Comparison of ENCODE assay signal across 8 cellular contexts in the genomic region with DNA sequence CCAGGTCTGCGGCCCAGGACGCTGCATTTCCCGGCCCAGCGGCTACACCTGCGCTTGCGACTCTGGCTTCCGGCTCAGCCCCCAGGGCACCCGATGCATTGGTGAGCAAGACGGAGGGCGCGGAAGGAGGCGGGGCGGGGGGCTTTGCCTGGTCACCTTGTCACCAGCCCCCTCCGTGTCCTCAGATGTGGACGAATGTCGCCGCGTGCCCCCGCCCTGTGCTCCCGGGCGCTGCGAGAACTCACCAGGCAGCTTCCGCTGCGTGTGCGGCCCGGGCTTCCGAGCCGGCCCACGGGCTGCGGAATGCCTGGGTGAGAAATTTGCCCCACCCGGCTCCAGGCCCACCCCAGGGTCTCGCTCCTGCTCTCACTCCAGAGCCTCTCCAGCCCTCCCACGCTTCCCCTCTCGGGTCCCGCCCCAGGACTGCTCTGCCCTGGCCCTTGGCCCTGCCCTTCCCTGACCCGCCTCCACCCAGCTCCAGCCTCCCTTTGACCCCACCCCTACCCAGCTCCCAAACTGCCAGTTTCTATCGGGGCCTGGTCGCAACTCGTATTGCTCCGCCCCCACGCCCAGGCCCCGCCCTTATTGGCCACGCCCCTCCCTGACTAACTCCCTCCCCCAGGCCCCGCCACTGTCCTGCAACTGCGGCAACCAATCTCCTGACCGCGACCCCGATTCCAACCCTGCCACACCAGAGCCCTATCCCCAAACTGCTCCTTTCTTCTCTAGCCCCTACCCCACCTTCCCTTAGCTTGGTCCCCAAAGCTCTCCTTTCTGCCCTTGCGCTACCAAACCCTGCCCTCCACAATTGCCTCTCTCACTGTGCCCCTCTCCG. TPM values are rescaled to one million over a fixed set of nuclear protein-coding genes. Genes with fewer than 3 reads are reported as not detected.
DNase-seq lines count a peak whose midpoint lies in the region; ATAC-seq, FAIRE-seq and TF ChIP-seq lines count a peak whose summit lies in the region.

No MANE protein-coding gene starts in this region.

- peak; percentile 99 for DNase-seq in COLO829 (ENCODE audit: low spot score)
- peak; percentile 75 for DNase-seq in M059J (ENCODE audit: low read depth)
- peak; percentile 96 for DNase-seq in WTC11 (ENCODE audit: low spot score)
- peak; percentile 79 for DNase-seq in bronchial epithelial cell (ENCODE audit: low read depth)
- DNase-seq in kidney epithelial cell (ENCODE audit: low read depth) = no peak
- DNase-seq in stimulated activated CD4-positive, alpha-beta T cell treated with anti-CD3 and anti-CD28 coated beads, Interleukin-1b, Interleukin-23, amount 100 ng/mL, for 48 hours = peak; percentile 94
- DNase-seq in occipital lobe (lab: John Stamatoyannopoulos, UW) = no peak

- no peak for FAIRE-seq in bronchial epithelial cell (lab: Jason Lieb, UNC)

- H3K4me3 Mint-ChIP-seq in WTC11 = peak overlapping the region; percentile 73

- H3K27me3 ChIP-seq in bronchial epithelial cell (ENCODE audit: control insufficient read depth, insufficient read depth, low read length) = no peaks in the 10 kb centered on the region
- no peaks in the 10 kb centered on the region for H3K27me3 ChIP-seq in kidney epithelial cell (ENCODE audit: control insufficient read depth, insufficient read depth, low read length)

- TF ChIP-seq CTCF in WTC11 (IDR thresholded peaks at IDR 0.05) (no peak), bronchial epithelial cell (IDR thresholded peaks at IDR 0.05; ENCODE audit: insufficient read depth, low read length, severe bottlenecking) (no peak), kidney epithelial cell (IDR thresholded peaks at IDR 0.05; ENCODE audit: insufficient read depth, low read length, poor library complexity, severe bottlenecking) (no peak)

- H3K9me3 Mint-ChIP-seq in WTC11 = no peaks in the 10 kb centered on the region

- CTCF ChIA-PET in WTC11 (lab: Charles Lee) = interaction anchor here (0.6 to 2.5 kb wide), 18 partner anchors 9 to 190 kb away, joined by 3 to 33 read pairs (median 3); partner anchors contain the start of gene LTBP4

- no peak overlapping the region for H3K27ac Mint-ChIP-seq in WTC11

- peak; percentile 37 for ATAC-seq in GM21515 (IDR thresholded peaks at IDR 0.05; ENCODE audit: unreplicated experiment)
- ATAC-seq in WTC11 = peak; percentile 59

- peaks cover 3% of the 10 kb centered on the region; the same call in 1 of the 2 replicates for H3K36me3 Mint-ChIP-seq in WTC11

- H3K4me3 ChIP-seq in bronchial epithelial cell (ENCODE audit: low read depth, low read length) = peak overlapping the region; percentile 51
- H3K4me3 ChIP-seq in kidney epithelial cell (ENCODE audit: low read depth, low read length) = peak overlapping the region; percentile 51

- peaks cover 81% of the 10 kb centered on the region for H3K27me3 Mint-ChIP-seq in WTC11 (ENCODE audit: low read depth)

- H3K36me3 ChIP-seq in bronchial epithelial cell (ENCODE audit: control insufficient read depth, insufficient read depth, low read length) = peaks cover 3% of the 10 kb centered on the region
- H3K36me3 ChIP-seq in kidney epithelial cell (ENCODE audit: control insufficient read depth, insufficient read depth, low read length) = no peaks in the 10 kb centered on the region

- H3K4me1 Mint-ChIP-seq in WTC11 = peaks cover 40% of the 10 kb centered on the region

- POLR2A ChIA-PET in WTC11 (lab: Charles Lee) = interaction anchor here (1.0 to 1.3 kb wide), 2 partner anchors 25 to 35 kb away, joined by 3 to 5 read pairs; no protein-coding TSS in a partner anchor

TF ChIP-seq in WTC11, 78 proteins besides CTCF, POLR2A, EP300 and RAD21:
- TF ChIP-seq, protein P1, sequence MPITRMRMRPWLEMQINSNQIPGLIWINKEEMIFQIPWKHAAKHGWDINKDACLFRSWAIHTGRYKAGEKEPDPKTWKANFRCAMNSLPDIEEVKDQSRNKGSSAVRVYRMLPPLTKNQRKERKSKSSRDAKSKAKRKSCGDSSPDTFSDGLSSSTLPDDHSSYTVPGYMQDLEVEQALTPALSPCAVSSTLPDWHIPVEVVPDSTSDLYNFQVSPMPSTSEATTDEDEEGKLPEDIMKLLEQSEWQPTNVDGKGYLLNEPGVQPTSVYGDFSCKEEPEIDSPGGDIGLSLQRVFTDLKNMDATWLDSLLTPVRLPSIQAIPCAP (CRISPR knock-in tag; IDR thresholded peaks at IDR 0.05) = no peak
- TF ChIP-seq FOXK1 (CRISPR knock-in tag; IDR thresholded peaks at IDR 0.05) (peak; percentile 42; the same call in 1 of the 2 replicates), ZBTB43 (CRISPR knock-in tag; IDR thresholded peaks at IDR 0.05) (peak; percentile 69; the same call in 1 of the 2 replicates), SP1 (CRISPR knock-in tag; conservative IDR thresholded peaks at IDR 0.05) (peak; percentile 48), ELF4 (CRISPR knock-in tag; IDR thresholded peaks at IDR 0.05; ENCODE audit: low read depth) (no peak), HMGXB4 (CRISPR knock-in tag; IDR thresholded peaks at IDR 0.05) (0 out of 2 replicates have a peak, but pooled peaks have one; percentile 28)
- TF ChIP-seq, protein P2, sequence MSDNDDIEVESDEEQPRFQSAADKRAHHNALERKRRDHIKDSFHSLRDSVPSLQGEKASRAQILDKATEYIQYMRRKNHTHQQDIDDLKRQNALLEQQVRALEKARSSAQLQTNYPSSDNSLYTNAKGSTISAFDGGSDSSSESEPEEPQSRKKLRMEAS (CRISPR knock-in tag; IDR thresholded peaks at IDR 0.05) = peak; percentile 35; the same call in 1 of the 2 replicates

RNA-seq across cellular contexts. Expression of gene LTBP4, which starts 8.6 kb away (rescaled TPM):
- total RNA-seq in M059J (2014; rRNA removed; shearing (Covaris generic)) = 7.1 and 7.3 TPM in 2 replicates
- total RNA-seq in WTC11 (2021) (125 to 168 TPM (median 166 TPM) in 3 replicates), bronchial epithelial cell (20.7 and 21.6 TPM in 2 replicates), kidney epithelial cell (89.3 and 98.3 TPM in 2 replicates), occipital lobe (18.9 TPM)

RNA-seq across cellular contexts. Expression of gene SHKBP1, which starts 33.1 kb away (rescaled TPM):
- total RNA-seq in M059J (2014; rRNA removed; shearing (Covaris generic)) = 30.5 and 66.3 TPM in 2 replicates
- total RNA-seq in WTC11 (2021) = 71.7 to 82.1 TPM (median 76.9 TPM) in 3 replicates
- 29.2 and 29.4 TPM in 2 replicates for total RNA-seq in bronchial epithelial cell
- 105 and 142 TPM in 2 replicates for total RNA-seq in kidney epithelial cell
- total RNA-seq in occipital lobe = 4.1 TPM

Comparison
In these comparisons a context has a peak if more than half of its experiments do, and no peak if none do; other contexts are left out.
1. DNase-seq: peak in COLO829 (single experiment), M059J (single experiment), WTC11 (single experiment), bronchial epithelial cell (single experiment) and stimulated activated CD4-positive, alpha-beta T cell treated with anti-CD3 and anti-CD28 coated beads, Interleukin-1b, Interleukin-23, amount 100 ng/mL, for 48 hours (single experiment); none in kidney epithelial cell (single experiment) and occipital lobe (single experiment).